Comparison of ENCODE assay signal across 1 cellular context in genomic region chr1:46083579-46083978, GRCh38.
TF ChIP-seq lines count a peak whose summit lies in the region.

No MANE protein-coding gene starts in this region.

TF ChIP-seq in K562, 482 proteins besides CTCF, POLR2A, EP300 and RAD21:
- TF ChIP-seq ELK1 (CRISPR knock-in tag; IDR thresholded peaks at IDR 0.05) (no peak), RBM25 (IDR thresholded peaks at IDR 0.05; ENCODE audit: low read depth, low read length, severe bottlenecking) (peak; percentile 31), TFAP4 (CRISPR knock-in tag; IDR thresholded peaks at IDR 0.05; ENCODE audit: borderline replicate concordance) (no peak), ZNF507 (tag; conservative IDR thresholded peaks at IDR 0.05) (no peak), HMG20B (CRISPR knock-in tag; IDR thresholded peaks at IDR 0.05) (no peak)
TF ChIP-seq in K562: peak in this region for 1.
